ENCODE assay signal across 28 cellular contexts in genomic region chr9:86778761-86779160, GRCh38.
"Had no signal": no experiment of that assay in that cellular context is flagged by ENCODE, and none has a peak within 500 bp of the region (broad histone marks: within the 10 kb centered on the region; RNA-seq: fewer than 3 reads in every experiment).

No MANE protein-coding gene starts in this region.

- H3K27ac ChIP-seq: foreskin keratinocyte, gastroesophageal sphincter, heart left ventricle, hepatocyte, neural progenitor cell, parathyroid adenoma, right lobe of liver, thyroid gland, vagina had no signal

- ATAC-seq: effector memory CD8-positive, alpha-beta T cell; foreskin keratinocyte; gastroesophageal sphincter; heart left ventricle; left lobe of liver; mucosa of descending colon; natural killer cell treated with Interleukin-12 subunit alpha and Interleukin-12 subunit beta and Interleukin-15 and Interleukin-18, amount 100 ng/mL, for 72 hours; right lobe of liver; stimulated activated naive CD8-positive, alpha-beta T cell treated with anti-CD3 and anti-CD28 coated beads, Interleukin-15, amount 100 ng/mL, for 72 hours had no signal

- H3K79me2 ChIP-seq: hepatocyte, parathyroid adenoma had no signal

- DNase-seq: cortex of kidney; effector memory CD8-positive, alpha-beta T cell; erythroblast; foreskin keratinocyte; heart left ventricle; kidney; mucosa of descending colon; naive B cell; right lobe of liver; small intestine; stimulated activated CD4-positive, alpha-beta T cell treated with anti-CD3 and anti-CD28 coated beads, Interleukin-12 subunit alpha, Interleukin-12 subunit beta, amount 100 ng/mL, for 4 hours; stimulated activated CD4-positive, alpha-beta T cell treated with anti-CD3 and anti-CD28 coated beads, Interleukin-1b, Interleukin-23, amount 100 ng/mL, for 48 hours; stimulated activated CD4-positive, alpha-beta T cell treated with anti-CD3 and anti-CD28 coated beads, Interleukin-4, amount 100 ng/mL, for 1 hour; stimulated activated CD8-positive, alpha-beta memory T cell treated with anti-CD3 and anti-CD28 coated beads, Interleukin-4, amount 100 ng/mL, for 48 hours; stimulated activated naive CD4-positive, alpha-beta T cell; stimulated activated naive CD8-positive, alpha-beta T cell treated with anti-CD3 and anti-CD28 coated beads, Interleukin-15, amount 100 ng/mL, for 72 hours; thyroid gland; trophoblast cell had no signal

- H3K4me1 Mint-ChIP-seq: memory B cell; naive B cell; stimulated activated naive CD8-positive, alpha-beta T cell treated with anti-CD3 and anti-CD28 coated beads, Interleukin-15, amount 100 ng/mL, for 72 hours had no signal

- H3K36me3 ChIP-seq: gastroesophageal sphincter, heart left ventricle, neural progenitor cell, right lobe of liver, thyroid gland, vagina had no signal

- H3K9me3 Mint-ChIP-seq: effector memory CD8-positive, alpha-beta T cell; natural killer cell treated with Interleukin-12 subunit alpha and Interleukin-12 subunit beta and Interleukin-15 and Interleukin-18, amount 100 ng/mL, for 72 hours; neural progenitor cell; stimulated activated naive CD8-positive, alpha-beta T cell treated with anti-CD3 and anti-CD28 coated beads, Interleukin-15, amount 100 ng/mL, for 72 hours had no signal

- H3K27ac Mint-ChIP-seq: effector memory CD8-positive, alpha-beta T cell; memory B cell; naive B cell; natural killer cell treated with Interleukin-12 subunit alpha and Interleukin-12 subunit beta and Interleukin-15 and Interleukin-18, amount 100 ng/mL, for 72 hours; neural progenitor cell; progenitor cell of endocrine pancreas; stimulated activated naive CD8-positive, alpha-beta T cell treated with anti-CD3 and anti-CD28 coated beads, Interleukin-15, amount 100 ng/mL, for 72 hours had no signal

- H3K4me1 ChIP-seq: foreskin keratinocyte, gastroesophageal sphincter, heart left ventricle, neural progenitor cell, parathyroid adenoma, right lobe of liver, thyroid gland, vagina had no signal

- H3K4me3 Mint-ChIP-seq: effector memory CD8-positive, alpha-beta T cell; memory B cell; naive B cell; natural killer cell treated with Interleukin-12 subunit alpha and Interleukin-12 subunit beta and Interleukin-15 and Interleukin-18, amount 100 ng/mL, for 72 hours; neural progenitor cell; stimulated activated naive CD8-positive, alpha-beta T cell treated with anti-CD3 and anti-CD28 coated beads, Interleukin-15, amount 100 ng/mL, for 72 hours had no signal

- H3K9ac ChIP-seq: neural progenitor cell, parathyroid adenoma had no signal

- H3K36me3 Mint-ChIP-seq: memory B cell; naive B cell; natural killer cell treated with Interleukin-12 subunit alpha and Interleukin-12 subunit beta and Interleukin-15 and Interleukin-18, amount 100 ng/mL, for 72 hours; neural progenitor cell had no signal

- H3K27me3 ChIP-seq: foreskin keratinocyte, gastroesophageal sphincter, hepatocyte, neural progenitor cell, right lobe of liver, thyroid gland, vagina had no signal

- H3K9me3 ChIP-seq: gastroesophageal sphincter, heart left ventricle, mucosa of descending colon, right lobe of liver, thyroid gland, vagina had no signal

- H3K4me3 ChIP-seq: gastroesophageal sphincter, heart left ventricle, hepatocyte, lung, mucosa of descending colon, neural progenitor cell, right lobe of liver, thyroid gland, vagina had no signal

- H2AFZ ChIP-seq: hepatocyte, neural progenitor cell, parathyroid adenoma had no signal

- H3K4me2 ChIP-seq: hepatocyte, neural progenitor cell had no signal
